Comparison of ENCODE assay signal across 11 cellular contexts in the genomic region with DNA sequence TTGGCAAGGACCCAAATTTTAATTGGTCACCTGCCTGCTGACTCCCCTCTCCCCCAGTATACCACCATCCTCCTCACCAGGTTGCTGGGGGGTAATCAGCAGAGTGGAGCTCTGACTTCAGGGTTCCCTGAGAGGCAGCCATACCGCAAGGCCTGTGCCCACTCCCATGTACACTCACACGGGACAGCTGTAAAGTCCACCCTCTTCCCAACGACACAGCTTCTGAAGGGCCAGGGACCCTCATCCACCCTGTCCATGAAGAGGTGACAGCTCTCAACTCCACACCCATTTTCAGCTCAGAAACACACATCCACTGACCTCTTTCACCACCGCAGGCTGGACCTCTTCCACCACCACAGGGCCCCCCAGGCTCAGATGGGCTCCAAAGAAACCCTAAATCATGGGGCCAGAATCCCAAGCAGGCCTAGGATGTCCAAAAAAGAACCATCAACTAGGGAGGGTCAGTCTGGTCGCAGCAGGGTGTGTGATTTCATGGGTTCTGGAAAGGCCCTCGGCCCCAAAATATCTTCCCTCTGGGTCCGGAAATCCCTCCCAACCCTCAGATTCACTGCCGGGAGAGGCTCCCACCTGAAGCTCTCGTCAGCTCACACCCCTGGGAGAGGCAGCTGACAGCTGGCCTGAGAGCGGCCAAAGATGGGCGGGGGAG. TPM values are rescaled to one million over a fixed set of nuclear protein-coding genes. Genes with fewer than 3 reads are reported as not detected.
A peak's percentile ranks its signal among the peaks of the same experiment; 100 is the strongest.
DNase-seq lines count a peak whose midpoint lies in the region; ATAC-seq and TF ChIP-seq lines count a peak whose summit lies in the region.
"Had no signal": no experiment of that assay in that cellular context is flagged by ENCODE, and none has a peak within 500 bp of the region (broad histone marks: within the 10 kb centered on the region; RNA-seq: fewer than 3 reads in every experiment).

No MANE protein-coding gene starts in this region.

- intact Hi-C loops in activated CD4-positive, alpha-beta T cell treated with anti-CD3 and anti-CD28 coated beads, Interleukin-2, amount 10 ng/mL, durations not matched to agents 24 days and 14 days (cut with micrococcal nuclease): no loop called here
- intact Hi-C loops in mucosa of descending colon (cut with DNase I, micrococcal nuclease) (no loop called here), transverse colon (cut with DNase I; ENCODE audit: low total_unique reads) (no loop called here), lower leg skin (cut with DNase I; ENCODE audit: low total_unique reads) (no loop called here)

- TF ChIP-seq POLR2A in transverse colon (IDR thresholded peaks at IDR 0.05): no peak
- TF ChIP-seq POLR2A in lower leg skin (IDR thresholded peaks at IDR 0.05): no peak

- H3K4me3 ChIP-seq in mucosa of descending colon (no peak overlapping the region), transverse colon (no peak overlapping the region), lower leg skin (ENCODE audit: low read depth, poor library complexity, severe bottlenecking) (no peak overlapping the region)

- CTCF ChIA-PET in activated CD4-positive, alpha-beta T cell treated with anti-CD3 and anti-CD28 coated beads, Interleukin-2, amount 10 ng/mL, durations not matched to agents 7 days and 5 days (lab: Charles Lee): interaction anchor here (0.6 to 3.9 kb wide), 16 partner anchors 8 to 585 kb away, joined by 3 to 17 read pairs (median 4); partner anchors contain the start of gene TOMM6

- no peaks in the 10 kb centered on the region for H3K27me3 ChIP-seq in transverse colon

- peaks cover 2% of the 10 kb centered on the region for H3K27me3 Mint-ChIP-seq in activated CD4-positive, alpha-beta T cell treated with anti-CD3 and anti-CD28 coated beads, Interleukin-2, amount 10 ng/mL, durations not matched to agents 7 days and 5 days
- H3K27me3 Mint-ChIP-seq in activated CD4-positive, alpha-beta T cell treated with anti-CD3 and anti-CD28 coated beads, Interleukin-2, amount 10 ng/mL, durations not matched to agents 24 days and 14 days: no peaks in the 10 kb centered on the region

- ATAC-seq in mucosa of descending colon: peak; percentile 3

- POLR2A ChIA-PET in activated CD4-positive, alpha-beta T cell treated with anti-CD3 and anti-CD28 coated beads, Interleukin-2, amount 10 ng/mL, durations not matched to agents 7 days and 5 days (lab: Charles Lee): no interaction called here

- H3K36me3 ChIP-seq in mucosa of descending colon (ENCODE audit: low read depth): no peaks in the 10 kb centered on the region
- H3K36me3 ChIP-seq in transverse colon: no peaks in the 10 kb centered on the region

- peaks cover 36% of the 10 kb centered on the region for H3K4me1 Mint-ChIP-seq in activated CD4-positive, alpha-beta T cell treated with anti-CD3 and anti-CD28 coated beads, Interleukin-2, amount 10 ng/mL, durations not matched to agents 7 days and 5 days
- peaks cover 29% of the 10 kb centered on the region for H3K4me1 Mint-ChIP-seq in activated CD4-positive, alpha-beta T cell treated with anti-CD3 and anti-CD28 coated beads, Interleukin-2, amount 10 ng/mL, durations not matched to agents 24 days and 14 days

- peak overlapping the region; percentile 95 for H3K27ac ChIP-seq in cingulate gyrus (ENCODE audit: low read depth, low read length)
- H3K27ac ChIP-seq in transverse colon: peak overlapping the region; percentile 66 to 87 (median 78)

- no peaks in the 10 kb centered on the region for H3K9me3 Mint-ChIP-seq in activated CD4-positive, alpha-beta T cell treated with anti-CD3 and anti-CD28 coated beads, Interleukin-2, amount 10 ng/mL, durations not matched to agents 7 days and 5 days
- no peaks in the 10 kb centered on the region for H3K9me3 Mint-ChIP-seq in activated CD4-positive, alpha-beta T cell treated with anti-CD3 and anti-CD28 coated beads, Interleukin-2, amount 10 ng/mL, durations not matched to agents 24 days and 14 days

- no peak for DNase-seq in activated CD4-positive, alpha-beta T cell treated with anti-CD3 and anti-CD28 coated beads, Interleukin-2, amount 10 ng/mL, durations not matched to agents 7 days and 5 days
- DNase-seq in activated CD4-positive, alpha-beta T cell treated with anti-CD3 and anti-CD28 coated beads, Interleukin-2, amount 10 ng/mL, durations not matched to agents 24 days and 14 days: no peak
- DNase-seq in mucosa of descending colon (peak in 1 of 3 donors; percentile 60), transverse colon (no peak), HCEC 1CT (no peak), lower leg skin (ENCODE audit: low spot score in 2 of 2) (no peak), 8988T (no peak)

- in situ Hi-C loops in transverse colon (cut with MboI; ENCODE audit: low pct_ligation_motif_present in 1 of 4, low pct_unique_long_range_greater_than_20kb in 1 of 4, low sequenced_read_pairs in 3 of 4): no loop called here

- TF ChIP-seq EP300 in transverse colon (IDR thresholded peaks at IDR 0.05; ENCODE audit: low read depth): no peak

- H3K36me3 Mint-ChIP-seq in activated CD4-positive, alpha-beta T cell treated with anti-CD3 and anti-CD28 coated beads, Interleukin-2, amount 10 ng/mL, durations not matched to agents 7 days and 5 days (ENCODE audit: low read depth): peaks cover 4% of the 10 kb centered on the region
- peaks cover 7% of the 10 kb centered on the region for H3K36me3 Mint-ChIP-seq in activated CD4-positive, alpha-beta T cell treated with anti-CD3 and anti-CD28 coated beads, Interleukin-2, amount 10 ng/mL, durations not matched to agents 24 days and 14 days (ENCODE audit: low read depth)

- WGBS in transverse colon (ENCODE audit: low coverage in 1 of 2), 2 donors: 63 to 80% methylated on average over 1 to 10 of the region's 11 CpGs
- WGBS in lower leg skin, 2 donors: 60 to 63% methylated on average over 11 of the region's 11 CpGs

- peak overlapping the region; percentile 89 for H3K27ac Mint-ChIP-seq in activated CD4-positive, alpha-beta T cell treated with anti-CD3 and anti-CD28 coated beads, Interleukin-2, amount 10 ng/mL, durations not matched to agents 7 days and 5 days
- no peak overlapping the region for H3K27ac Mint-ChIP-seq in activated CD4-positive, alpha-beta T cell treated with anti-CD3 and anti-CD28 coated beads, Interleukin-2, amount 10 ng/mL, durations not matched to agents 24 days and 14 days

- H3K9me3 ChIP-seq in mucosa of descending colon (no peaks in the 10 kb centered on the region), transverse colon (no peaks in the 10 kb centered on the region)

- H3K4me3 Mint-ChIP-seq in activated CD4-positive, alpha-beta T cell treated with anti-CD3 and anti-CD28 coated beads, Interleukin-2, amount 10 ng/mL, durations not matched to agents 7 days and 5 days: no peak overlapping the region
- no peak overlapping the region for H3K4me3 Mint-ChIP-seq in activated CD4-positive, alpha-beta T cell treated with anti-CD3 and anti-CD28 coated beads, Interleukin-2, amount 10 ng/mL, durations not matched to agents 24 days and 14 days

- H3K4me1 ChIP-seq in mucosa of descending colon (ENCODE audit: low read depth) (peaks cover 17% of the 10 kb centered on the region), transverse colon (peaks cover 27 to 46% (median 32%) of the 10 kb centered on the region in 4 donors)

- no peak for TF ChIP-seq CTCF in mucosa of descending colon (IDR thresholded peaks at IDR 0.05)
- no peak for TF ChIP-seq CTCF in transverse colon (IDR thresholded peaks at IDR 0.05)
- TF ChIP-seq CTCF in lower leg skin (IDR thresholded peaks at IDR 0.05): no peak

RNA-seq across cellular contexts. Expression of gene TFEB, which starts 29.9 kb away (rescaled TPM):
- total RNA-seq in activated CD4-positive, alpha-beta T cell treated with anti-CD3 and anti-CD28 coated beads, Interleukin-2, amount 10 ng/mL, durations not matched to agents 7 days and 5 days: 10 to 100 TPM in 1 of 2 experiments, 1 to 10 TPM in 1; 9.7 to 12.5 TPM
- 14.1 and 14.9 TPM in 2 replicates for total RNA-seq in activated CD4-positive, alpha-beta T cell treated with anti-CD3 and anti-CD28 coated beads, Interleukin-2, amount 10 ng/mL, durations not matched to agents 24 days and 14 days
- total RNA-seq in mucosa of descending colon (10 to 100 TPM; 35.2 to 44.5 (median 40.2) TPM), transverse colon (10 to 100 TPM; 30.4 to 47.1 (median 38.1) TPM), lower leg skin (10 to 100 TPM; 20.2 to 38.3 (median 26.0) TPM)

RNA-seq across cellular contexts. Expression of gene PGC, which starts 41.7 kb away (rescaled TPM):
- total RNA-seq in activated CD4-positive, alpha-beta T cell treated with anti-CD3 and anti-CD28 coated beads, Interleukin-2, amount 10 ng/mL, durations not matched to agents 7 days and 5 days: not detected
- total RNA-seq in activated CD4-positive, alpha-beta T cell treated with anti-CD3 and anti-CD28 coated beads, Interleukin-2, amount 10 ng/mL, durations not matched to agents 24 days and 14 days: not detected in 2 replicates
- total RNA-seq in mucosa of descending colon: not detected
- 1 to 10 TPM in 1 of 4 donors, not detected in 3; 1.5 TPM for total RNA-seq in transverse colon
- under 1 TPM in 1 of 4 donors, not detected in 3; 0.42 TPM for total RNA-seq in lower leg skin
- total RNA-seq: A172, HT1080, kidney epithelial cell had no signal
